In the genomic region with DNA sequence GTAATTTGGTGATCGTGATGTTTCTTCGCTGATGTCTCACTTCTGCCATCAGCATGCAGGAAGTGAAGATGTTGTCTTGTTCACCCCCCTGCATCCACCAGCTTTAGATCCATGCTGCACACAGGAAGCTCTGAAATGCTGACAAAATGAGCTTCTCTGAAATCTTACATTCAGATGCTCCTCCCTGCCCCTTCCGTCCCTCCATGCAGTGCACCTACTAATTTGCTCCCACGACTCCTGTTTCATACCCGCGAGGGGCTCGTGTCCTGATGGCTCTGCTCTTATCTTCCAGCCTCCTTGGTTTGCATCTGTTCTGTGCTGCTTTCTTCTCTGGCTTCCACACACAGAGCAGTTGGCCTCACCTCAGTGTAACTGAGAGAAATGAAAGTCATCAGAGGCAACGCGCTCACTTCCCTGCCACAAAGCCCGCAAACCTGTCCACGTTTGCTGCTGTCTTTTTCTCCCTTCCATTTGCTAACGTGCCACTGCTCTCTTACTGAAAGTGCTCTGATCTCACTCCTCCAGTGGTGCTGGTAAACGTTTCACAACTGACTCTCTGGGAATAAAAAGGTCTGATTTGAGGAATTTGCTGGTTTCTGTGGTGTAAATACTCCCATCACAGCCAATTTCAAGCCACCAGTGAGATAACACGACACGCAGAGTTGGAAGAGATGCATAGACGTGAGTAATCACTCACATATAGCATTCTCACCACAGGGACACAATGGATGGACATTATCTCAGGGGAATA, we compare ENCODE assay signal across 7 cellular contexts. TPM values are rescaled to one million over a fixed set of nuclear protein-coding genes. Genes with fewer than 3 reads are reported as not detected.
DNase-seq lines count a peak whose midpoint lies in the region; ATAC-seq and TF ChIP-seq lines count a peak whose summit lies in the region.

No MANE protein-coding gene starts in this region.

- ATAC-seq in stimulated activated naive CD8-positive, alpha-beta T cell treated with anti-CD3 and anti-CD28 coated beads, Interleukin-15, Interleukin-2, amounts not matched to agents 100 U/mL and 50 U/mL, for 24 hours: peak; percentile 54
- ATAC-seq in HG03280 (IDR thresholded peaks at IDR 0.05; ENCODE audit: unreplicated experiment): no peak
- no peak for ATAC-seq in GM18520 (IDR thresholded peaks at IDR 0.05; ENCODE audit: unreplicated experiment)

- DNase-seq in Jurkat, Clone E6-1 (ENCODE audit: low read depth, low spot score): peak; percentile 93
- peak; percentile 84 for DNase-seq in activated CD8-positive, alpha-beta memory T cell treated with anti-CD3 and anti-CD28 coated beads for 24 hours
- DNase-seq in fibroblast of villous mesenchyme (ENCODE audit: low read depth) (peak; percentile 2), HEK293T (ENCODE audit: extremely low spot score) (no peak)
- peak; percentile 43 for DNase-seq in stimulated activated naive CD8-positive, alpha-beta T cell treated with anti-CD3 and anti-CD28 coated beads, Interleukin-15, Interleukin-2, amounts not matched to agents 100 U/mL and 50 U/mL, for 24 hours

- CTCF ChIA-PET in HEK293T (lab: Yijun Ruan, JAX): no interaction called here

- H3K4me3 ChIP-seq in Jurkat, Clone E6-1 (ENCODE audit: low read length): peak overlapping the region; percentile 60
- no peak overlapping the region for H3K4me3 ChIP-seq in fibroblast of villous mesenchyme (ENCODE audit: low read depth, low read length)

- TF ChIP-seq CTCF in fibroblast of villous mesenchyme (IDR thresholded peaks at IDR 0.05; ENCODE audit: insufficient read depth, low read depth, low read length): no peak

- POLR2A ChIA-PET in HEK293T (lab: Yijun Ruan, JAX): no interaction called here

TF ChIP-seq in HEK293T, 16 proteins besides CTCF, POLR2A, EP300 and RAD21:
- TF ChIP-seq L3MBTL2 (conservative IDR thresholded peaks at IDR 0.05) (no peak), SP1 (IDR thresholded peaks at IDR 0.05) (no peak), ARNT (IDR thresholded peaks at IDR 0.05) (no peak), LEF1 (IDR thresholded peaks at IDR 0.05; ENCODE audit: borderline replicate concordance) (no peak), ZNF384 (IDR thresholded peaks at IDR 0.05) (no peak), FOXK2 (IDR thresholded peaks at IDR 0.05) (no peak), FOXA1 (IDR thresholded peaks at IDR 0.05) (no peak), BHLHE40 (IDR thresholded peaks at IDR 0.05; ENCODE audit: borderline replicate concordance) (no peak), TARDBP (IDR thresholded peaks at IDR 0.05) (no peak), ELF4 (IDR thresholded peaks at IDR 0.05) (no peak), SUZ12 (IDR thresholded peaks at IDR 0.05) (no peak), NFRKB (IDR thresholded peaks at IDR 0.05) (no peak), HDGF (IDR thresholded peaks at IDR 0.05; ENCODE audit: borderline replicate concordance) (no peak), CTBP1 (IDR thresholded peaks at IDR 0.05; ENCODE audit: borderline replicate concordance) (no peak), FOXM1 (IDR thresholded peaks at IDR 0.05; ENCODE audit: borderline replicate concordance) (no peak)
- TF ChIP-seq, protein P1, sequence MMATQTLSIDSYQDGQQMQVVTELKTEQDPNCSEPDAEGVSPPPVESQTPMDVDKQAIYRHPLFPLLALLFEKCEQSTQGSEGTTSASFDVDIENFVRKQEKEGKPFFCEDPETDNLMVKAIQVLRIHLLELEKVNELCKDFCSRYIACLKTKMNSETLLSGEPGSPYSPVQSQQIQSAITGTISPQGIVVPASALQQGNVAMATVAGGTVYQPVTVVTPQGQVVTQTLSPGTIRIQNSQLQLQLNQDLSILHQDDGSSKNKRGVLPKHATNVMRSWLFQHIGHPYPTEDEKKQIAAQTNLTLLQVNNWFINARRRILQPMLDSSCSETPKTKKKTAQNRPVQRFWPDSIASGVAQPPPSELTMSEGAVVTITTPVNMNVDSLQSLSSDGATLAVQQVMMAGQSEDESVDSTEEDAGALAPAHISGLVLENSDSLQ (IDR thresholded peaks at IDR 0.05): no peak

RNA-seq across cellular contexts. Expression of a gene that starts 41.0 kb away (rescaled TPM):
- 16.3 TPM for polyA plus RNA-seq in Jurkat, Clone E6-1 (2012; ENCODE audit: insufficient read depth, insufficient read length)
- total RNA-seq in fibroblast of villous mesenchyme: under 0.01 TPM in 1 of 2 replicates, not detected in the other
